8 cellular contexts compared by ENCODE assay signal in the genomic region with DNA sequence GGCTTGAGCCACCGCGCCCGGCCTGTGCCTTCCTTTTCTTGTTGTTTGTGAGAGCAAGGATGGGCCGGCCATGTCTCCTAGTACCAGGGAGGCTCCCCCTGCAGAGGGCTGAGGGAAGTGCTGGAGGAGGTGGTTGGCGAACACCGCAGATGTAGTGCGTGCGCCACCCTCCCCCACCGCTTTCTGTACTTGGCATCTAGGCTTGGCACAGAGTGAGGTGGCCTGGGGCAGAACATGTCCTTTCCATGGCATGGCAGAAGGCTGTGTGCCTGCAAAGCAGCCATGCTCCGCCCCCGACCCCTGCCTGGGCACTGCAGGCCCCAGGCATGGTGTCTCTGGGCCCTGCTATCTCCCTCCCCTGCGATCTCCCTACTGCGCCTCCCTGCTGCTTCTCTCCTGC. TPM values are rescaled to one million over a fixed set of nuclear protein-coding genes. Genes with fewer than 3 reads are reported as not detected.
A peak's percentile ranks its signal among the peaks of the same experiment; 100 is the strongest.
DNase-seq lines count a peak whose midpoint lies in the region; ATAC-seq and TF ChIP-seq lines count a peak whose summit lies in the region.
"Had no signal": no experiment of that assay in that cellular context is flagged by ENCODE, and none has a peak within 500 bp of the region (broad histone marks: within the 10 kb centered on the region; RNA-seq: fewer than 3 reads in every experiment).

No MANE protein-coding gene starts in this region.

- H3K4me1 Mint-ChIP-seq in endodermal cell (peaks cover 17% of the 10 kb centered on the region), osteocyte (ENCODE audit: unreplicated experiment) (peaks cover 20% of the 10 kb centered on the region)

- H3K27me3 ChIP-seq in endodermal cell (ENCODE audit: control insufficient read depth, insufficient read depth, low read length, poor library complexity, severe bottlenecking) = no peaks in the 10 kb centered on the region
- H3K27me3 ChIP-seq: ascending aorta had no signal

- H3K27me3 Mint-ChIP-seq in endodermal cell (ENCODE audit: insufficient read depth) (no peaks in the 10 kb centered on the region), osteocyte (ENCODE audit: unreplicated experiment) (no peaks in the 10 kb centered on the region)

- no peak overlapping the region for H3K4me3 ChIP-seq in endodermal cell (ENCODE audit: low read length)
- H3K4me3 ChIP-seq: ascending aorta had no signal

- H3K4me1 ChIP-seq in endodermal cell (ENCODE audit: control insufficient read depth, insufficient read depth, low read length) = peaks cover 14% of the 10 kb centered on the region
- H3K4me1 ChIP-seq: ascending aorta had no signal

- no peak overlapping the region for H3K27ac ChIP-seq in endodermal cell (ENCODE audit: low read depth, low read length)
- H3K27ac ChIP-seq: ascending aorta had no signal

- DNase-seq in NCI-H446 treated with DMSO at 0.1 percent for 48 hours (lab: John Stamatoyannopoulos, UW) (peak; percentile 28), endodermal cell (peak; percentile 91), osteocyte (ENCODE audit: extremely low spot score, unreplicated experiment) (no peak), HK-2 (ENCODE audit: unreplicated experiment) (no peak), DMS114 treated with DMSO at 0.1 percent for 48 hours (lab: John Stamatoyannopoulos, UW; ENCODE audit: unreplicated experiment) (no peak)

- no peak overlapping the region for H3K4me3 Mint-ChIP-seq in endodermal cell
- H3K4me3 Mint-ChIP-seq in osteocyte (ENCODE audit: unreplicated experiment) = no peak overlapping the region

- no peak overlapping the region for H3K27ac Mint-ChIP-seq in endodermal cell
- no peak overlapping the region for H3K27ac Mint-ChIP-seq in osteocyte (ENCODE audit: unreplicated experiment)

- H3K9me3 Mint-ChIP-seq in endodermal cell (no peaks in the 10 kb centered on the region), osteocyte (ENCODE audit: unreplicated experiment) (no peaks in the 10 kb centered on the region)

- no peaks in the 10 kb centered on the region for H3K36me3 ChIP-seq in endodermal cell (ENCODE audit: control insufficient read depth, insufficient read depth, low read length)
- H3K36me3 ChIP-seq: ascending aorta had no signal

- peak; percentile 38 for TF ChIP-seq CTCF in GM12874 (IDR thresholded peaks at IDR 0.05; ENCODE audit: insufficient read depth, low read depth, low read length)
- TF ChIP-seq CTCF in endodermal cell (conservative IDR thresholded peaks at IDR 0.05) = peak; percentile 75
- TF ChIP-seq CTCF in osteocyte (IDR thresholded peaks at IDR 0.05) = peak; percentile 37

- H3K36me3 Mint-ChIP-seq in endodermal cell (ENCODE audit: low read depth) (no peaks in the 10 kb centered on the region), osteocyte (ENCODE audit: unreplicated experiment) (no peaks in the 10 kb centered on the region)

- no peaks in the 10 kb centered on the region for H3K9me3 ChIP-seq in endodermal cell (ENCODE audit: control insufficient read depth, low read length)
- H3K9me3 ChIP-seq: ascending aorta had no signal

- H3K9ac ChIP-seq in endodermal cell (ENCODE audit: extremely low read depth, low read length, poor library complexity, severe bottlenecking) = no peak overlapping the region

- WGBS in endodermal cell (ENCODE audit: insufficient coverage in 1 of 2, insufficient read length in 1 of 2), 2 experiments = 85 to 100% methylated on average over 1 to 13 of the region's 13 CpGs

- ATAC-seq in GM18861 (IDR thresholded peaks at IDR 0.05; ENCODE audit: unreplicated experiment) = no peak

RNA-seq across cellular contexts. Expression of gene ALPL, which starts 30.7 kb away (rescaled TPM):
- total RNA-seq in endodermal cell (100 to 1,000 TPM in 1 of 2 donors, 10 to 100 TPM in 1; 94.8 to 117 TPM), osteocyte (41.6 and 43.4 TPM in 2 replicates)
- polyA plus RNA-seq in endodermal cell (2013, experiment 1 of 2) = 65.3 TPM
- 52.5 TPM for polyA plus RNA-seq in endodermal cell (2013, experiment 2 of 2)

Comparison
In these comparisons a context has a peak if more than half of its experiments do, and no peak if none do; other contexts are left out.
1. DNase-seq: peak in NCI-H446 treated with DMSO at 0.1 percent for 48 hours (single experiment) and endodermal cell (single experiment); none in osteocyte (single experiment), HK-2 (single experiment) and DMS114 treated with DMSO at 0.1 percent for 48 hours (single experiment).
2. Peak in every context shown above with its lines, with median percentiles within 50 percentile points of each other: CTCF ChIP-seq.